ENCODE assay signal across 8 cellular contexts in the genomic region with DNA sequence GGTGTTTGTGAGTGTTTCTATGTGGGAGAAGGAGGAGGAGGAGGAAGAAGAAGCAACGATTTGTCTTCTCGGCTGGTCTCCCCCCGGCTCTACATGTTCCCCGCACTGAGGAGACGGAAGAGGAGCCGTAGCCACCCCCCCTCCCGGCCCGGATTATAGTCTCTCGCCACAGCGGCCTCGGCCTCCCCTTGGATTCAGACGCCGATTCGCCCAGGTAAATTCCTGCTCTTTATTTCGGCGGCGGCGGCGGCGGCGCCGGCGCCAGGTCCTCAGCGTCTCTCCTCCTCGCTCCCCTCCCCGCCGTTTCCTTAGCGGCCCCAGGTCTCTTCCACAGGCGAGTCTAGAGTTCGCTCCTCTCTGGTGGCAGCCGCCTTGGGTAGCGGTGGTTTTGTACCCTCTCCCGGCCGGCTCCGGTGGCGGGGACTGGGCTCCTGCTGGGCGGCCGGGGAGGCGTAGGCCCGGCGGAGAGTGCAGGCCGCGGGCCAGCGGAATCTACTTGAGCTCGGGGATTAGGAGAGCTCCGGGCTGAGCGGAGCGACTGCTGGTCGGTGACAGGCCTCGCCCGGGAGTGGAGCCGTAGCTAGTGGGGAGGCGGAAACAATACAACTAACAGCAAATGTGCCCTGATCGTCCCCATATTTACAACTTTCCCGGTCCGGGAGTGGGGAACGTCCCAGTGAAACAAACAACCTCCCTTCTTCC. TPM values are rescaled to one million over a fixed set of nuclear protein-coding genes. Genes with fewer than 3 reads are reported as not detected.
DNase-seq lines count a peak whose midpoint lies in the region; ATAC-seq and TF ChIP-seq lines count a peak whose summit lies in the region.

No MANE protein-coding gene starts in this region.

- ATAC-seq in GM21381 (IDR thresholded peaks at IDR 0.05; ENCODE audit: unreplicated experiment): peak; percentile 28
- peak; percentile 30 for ATAC-seq in IMR-90 (ENCODE audit: low read depth)

- H3K9me3 ChIP-seq in IMR-90 (ENCODE audit: control insufficient read depth, insufficient read depth, low read length) (no peaks in the 10 kb centered on the region), Peyer's patch (no peaks in the 10 kb centered on the region)

- DNase-seq in C1 segment of cervical spinal cord (lab: John Stamatoyannopoulos, UW): peak in 13 of 14 donors; percentile 12 to 87 (median 75)
- DNase-seq in IMR-90: peak; percentile 56
- DNase-seq in Peyer's patch: peak; percentile 61 to 80 (median 80)
- peak; percentile 35 to 64 (median 50) for DNase-seq in activated naive CD4-positive, alpha-beta T cell (lab: John Stamatoyannopoulos, UW)
- DNase-seq in germinal center (ENCODE audit: low spot score): peak; percentile 55
- DNase-seq in nucleus accumbens (lab: John Stamatoyannopoulos, UW): peak in 54 of 56 donors; percentile 18 to 86 (median 72)

- peak overlapping the region; percentile 64 for H2BK120ac ChIP-seq in IMR-90 (ENCODE audit: low read depth, low read length)

- peak overlapping the region; percentile 85 for H4K91ac ChIP-seq in IMR-90 (ENCODE audit: insufficient read depth, low read depth, low read length)

- peak overlapping the region; percentile 98 for H3K4me2 ChIP-seq in IMR-90 (ENCODE audit: low read depth, low read length)

- H3K4me3 ChIP-seq in IMR-90 (ENCODE audit: insufficient read depth, low read depth, low read length): peak overlapping the region; percentile 83
- peak overlapping the region; percentile 84 to 89 (median 88) for H3K4me3 ChIP-seq in Peyer's patch

- intact Hi-C loops in IMR-90 (cut with micrococcal nuclease): loop anchor here (1.0 to 10.0 kb wide), 6 partner anchors 20 to 725 kb away; a partner anchor contains a TSS

- peak overlapping the region; percentile 46 for H4K5ac ChIP-seq in IMR-90 (ENCODE audit: low read depth, low read length)

- peak overlapping the region; percentile 89 for H3K56ac ChIP-seq in IMR-90 (ENCODE audit: extremely low read depth, insufficient read depth, low read length)

- in situ Hi-C loops in IMR-90 (cut with MboI; ENCODE audit: low sequenced_read_pairs): no loop called here

- 0% methylated on average over 10 of the region's 57 CpGs; no CpG with 5 or more reads in 1 of the 2 experiments for WGBS in IMR-90 (ENCODE audit: extremely low coverage in 2 of 2, insufficient read length in 1 of 2), 2 experiments

- H3K18ac ChIP-seq in IMR-90 (ENCODE audit: low read depth, low read length): peak overlapping the region; percentile 61

- no peak overlapping the region for H2BK20ac ChIP-seq in IMR-90 (ENCODE audit: low read depth, low read length)

- peak overlapping the region; percentile 94 for H3K27ac ChIP-seq in IMR-90 (ENCODE audit: insufficient read depth, low read length)
- H3K27ac ChIP-seq in Peyer's patch: peak overlapping the region; percentile 92 to 98 (median 96)
- H3K27ac ChIP-seq in temporal lobe (ENCODE audit: low read depth, low read length): peak overlapping the region; percentile 83

- H3K27me3 ChIP-seq in IMR-90 (ENCODE audit: control insufficient read depth, insufficient read depth, low read length): no peaks in the 10 kb centered on the region
- H3K27me3 ChIP-seq in Peyer's patch: no peaks in the 10 kb centered on the region

- peaks cover 57% of the 10 kb centered on the region for H4K20me1 ChIP-seq in IMR-90 (ENCODE audit: insufficient read depth, low read length)

- H3K36me3 ChIP-seq in IMR-90 (ENCODE audit: control insufficient read depth, insufficient read depth, low read length) (no peaks in the 10 kb centered on the region), Peyer's patch (no peaks in the 10 kb centered on the region)

- H2AK9ac ChIP-seq in IMR-90 (replicated peaks; ENCODE audit: low read depth, low read length, poor library complexity): peak overlapping the region; percentile 88

- peak overlapping the region; percentile 90 for H3K4ac ChIP-seq in IMR-90 (ENCODE audit: low read depth, low read length)

- H3K23ac ChIP-seq in IMR-90 (ENCODE audit: low read depth, low read length): peak overlapping the region; percentile 96

- H2BK15ac ChIP-seq in IMR-90 (ENCODE audit: low read depth, low read length): peak overlapping the region; percentile 32; the same call in 1 of the 3 replicates

- no peak for TF ChIP-seq RAD21 in IMR-90 (IDR thresholded peaks at IDR 0.05; ENCODE audit: low read length)

- TF ChIP-seq POLR2A in IMR-90 (IDR thresholded peaks at IDR 0.05; ENCODE audit: low read depth, low read length) (no peak), Peyer's patch (IDR thresholded peaks at IDR 0.05) (no peak)

- dilution Hi-C loops in IMR-90 (cut with HindIII; ENCODE audit: low sequenced_read_pairs, unreplicated experiment): no loop called here

- peak overlapping the region; percentile 88 for H3K14ac ChIP-seq in IMR-90 (replicated peaks; ENCODE audit: low read depth, low read length)

- peaks cover 3 to 29% of the 10 kb centered on the region in 2 experiments; a peak in 3 of 4 replicates for H3K79me1 ChIP-seq in IMR-90 (ENCODE audit: low read depth in 1 of 2, low read length in 2 of 2)

- BruUV-seq in IMR-90 (replicated peaks; lab: Mats Ljungman, UMichigan): no TSS peak

- H3K9me1 ChIP-seq in IMR-90 (ENCODE audit: insufficient read depth, low read length): no peaks in the 10 kb centered on the region; the same call in 1 of the 2 replicates

- H3K9ac ChIP-seq in IMR-90 (ENCODE audit: low read depth, low read length): peak overlapping the region; percentile 91

- H4K8ac ChIP-seq in IMR-90 (ENCODE audit: low read depth in 2 of 2, low read length in 2 of 2): peak overlapping the region; percentile 62 to 86; a peak in 3 of 4 replicates

- H3K4me1 ChIP-seq in IMR-90 (ENCODE audit: control insufficient read depth, insufficient read depth, low read length) (no peaks in the 10 kb centered on the region), Peyer's patch (peaks cover 0 to 43% (median 4%) of the 10 kb centered on the region in 4 donors)

- POLR2A ChIA-PET in IMR-90 (lab: Charles Lee; ENCODE audit: unreplicated experiment): interaction anchor here (0.7 kb wide), 2 partner anchors 10 to 1023 kb away, joined by 3 read pairs; no protein-coding TSS in a partner anchor

- H2AFZ ChIP-seq in IMR-90 (replicated peaks; ENCODE audit: low read length, poor library complexity): peak overlapping the region; percentile 96

- TF ChIP-seq CTCF in IMR-90 (conservative IDR thresholded peaks at IDR 0.05; ENCODE audit: low read depth, low read length) (no peak), Peyer's patch (IDR thresholded peaks at IDR 0.05) (peak in 1 of 6 experiments; percentile 16)

- CTCF ChIA-PET in IMR-90 (lab: Yijun Ruan, JAX): interaction anchor here (1.0 kb wide), 1 partner anchor 144 kb away, joined by 3 read pairs; no protein-coding TSS in a partner anchor

- H2AK5ac ChIP-seq in IMR-90 (ENCODE audit: low read depth, low read length): no peak overlapping the region

- peak overlapping the region; percentile 92 for H2BK5ac ChIP-seq in IMR-90 (ENCODE audit: low read depth, low read length, poor library complexity, severe bottlenecking)

TF ChIP-seq in IMR-90, 13 proteins besides CTCF, POLR2A, EP300 and RAD21:
- TF ChIP-seq SMC3 (IDR thresholded peaks at IDR 0.05; ENCODE audit: low read depth, low read length): no peak
- TF ChIP-seq MAFK (IDR thresholded peaks at IDR 0.05; ENCODE audit: low read depth, low read length): no peak
- TF ChIP-seq MXI1 (IDR thresholded peaks at IDR 0.05; ENCODE audit: borderline replicate concordance, low read depth, low read length): 0 out of 2 replicates have a peak, but pooled peaks have one; percentile 22
- TF ChIP-seq, protein P1, sequence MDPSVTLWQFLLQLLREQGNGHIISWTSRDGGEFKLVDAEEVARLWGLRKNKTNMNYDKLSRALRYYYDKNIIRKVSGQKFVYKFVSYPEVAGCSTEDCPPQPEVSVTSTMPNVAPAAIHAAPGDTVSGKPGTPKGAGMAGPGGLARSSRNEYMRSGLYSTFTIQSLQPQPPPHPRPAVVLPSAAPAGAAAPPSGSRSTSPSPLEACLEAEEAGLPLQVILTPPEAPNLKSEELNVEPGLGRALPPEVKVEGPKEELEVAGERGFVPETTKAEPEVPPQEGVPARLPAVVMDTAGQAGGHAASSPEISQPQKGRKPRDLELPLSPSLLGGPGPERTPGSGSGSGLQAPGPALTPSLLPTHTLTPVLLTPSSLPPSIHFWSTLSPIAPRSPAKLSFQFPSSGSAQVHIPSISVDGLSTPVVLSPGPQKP (IDR thresholded peaks at IDR 0.05; ENCODE audit: borderline replicate concordance, low read depth, low read length): no peak
- no peak for TF ChIP-seq NFE2L2 (IDR thresholded peaks at IDR 0.05; ENCODE audit: low read depth, low read length)
- no peak for TF ChIP-seq BHLHE40 (IDR thresholded peaks at IDR 0.05; ENCODE audit: low read depth, low read length)
- no peak; the same call in 1 of the 2 replicates for TF ChIP-seq MAZ (IDR thresholded peaks at IDR 0.05; ENCODE audit: borderline replicate concordance, low read depth, low read length)
- TF ChIP-seq, protein P2, sequence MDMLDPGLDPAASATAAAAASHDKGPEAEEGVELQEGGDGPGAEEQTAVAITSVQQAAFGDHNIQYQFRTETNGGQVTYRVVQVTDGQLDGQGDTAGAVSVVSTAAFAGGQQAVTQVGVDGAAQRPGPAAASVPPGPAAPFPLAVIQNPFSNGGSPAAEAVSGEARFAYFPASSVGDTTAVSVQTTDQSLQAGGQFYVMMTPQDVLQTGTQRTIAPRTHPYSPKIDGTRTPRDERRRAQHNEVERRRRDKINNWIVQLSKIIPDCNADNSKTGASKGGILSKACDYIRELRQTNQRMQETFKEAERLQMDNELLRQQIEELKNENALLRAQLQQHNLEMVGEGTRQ (IDR thresholded peaks at IDR 0.05; ENCODE audit: low read depth, low read length): no peak
- TF ChIP-seq RFX5 (IDR thresholded peaks at IDR 0.05; ENCODE audit: low read depth, low read length): no peak
- TF ChIP-seq FOS (IDR thresholded peaks at IDR 0.05; ENCODE audit: low read depth, low read length): no peak
- peak; percentile 81; the same call in 1 of the 2 replicates for TF ChIP-seq CHD1 (IDR thresholded peaks at IDR 0.05; ENCODE audit: low read depth, low read length)

RNA-seq across cellular contexts. Expression of a gene that starts 0.5 kb away (rescaled TPM):
- total RNA-seq in IMR-90 (2012; rRNA removed) (31.7 and 46.4 TPM in 2 replicates), Peyer's patch (100 to 1,000 TPM in 1 of 4 donors, 10 to 100 TPM in 3; 48.7 to 109 (median 68.8) TPM), temporal lobe (53.4 TPM)
- polyA plus RNA-seq in IMR-90 (2012; rRNA removed): 8.4 and 10.1 TPM in 2 replicates
- 2.7 and 2.9 TPM in 2 replicates for polyA plus RNA-seq in IMR-90 (2012; cell fraction: cytosol; rRNA removed)
- polyA plus RNA-seq in IMR-90 (2012; cell fraction: nucleus; rRNA removed; ENCODE audit: low replicate concordance): 3.2 and 17.4 TPM in 2 replicates

Comparison
In these comparisons a context has a peak if more than half of its experiments do, and no peak if none do; other contexts are left out.
1. Peak in every context shown above with its lines: DNase-seq, ATAC-seq, H3K4me3 ChIP-seq and H3K27ac ChIP-seq.